ENCODE assay signal across 1 cellular context in genomic region chr1:201713093-201713810, GRCh38.
TF ChIP-seq lines count a peak whose summit lies in the region.

No MANE protein-coding gene starts in this region.

TF ChIP-seq in liver, 16 proteins besides CTCF, POLR2A, EP300 and RAD21 (continued from another document):
- TF ChIP-seq REST (IDR thresholded peaks at IDR 0.05) (no peak), JUND (IDR thresholded peaks at IDR 0.05) (peak; percentile 99 to 100), YY1 (IDR thresholded peaks at IDR 0.05) (no peak), TAF1 (conservative IDR thresholded peaks at IDR 0.05) (no peak), ATF3 (IDR thresholded peaks at IDR 0.05) (peak; percentile 72), RXRA (IDR thresholded peaks at IDR 0.05) (peak; percentile 11 to 57), NR2F2 (IDR thresholded peaks at IDR 0.05) (peak; percentile 56), EGR1 (IDR thresholded peaks at IDR 0.05; ENCODE audit: low read depth in 2 of 2) (peak in 1 of 2 donors; percentile 6), FOXA2 (IDR thresholded peaks at IDR 0.05) (no peak)
